23 cellular contexts compared by ENCODE assay signal in the genomic region with DNA sequence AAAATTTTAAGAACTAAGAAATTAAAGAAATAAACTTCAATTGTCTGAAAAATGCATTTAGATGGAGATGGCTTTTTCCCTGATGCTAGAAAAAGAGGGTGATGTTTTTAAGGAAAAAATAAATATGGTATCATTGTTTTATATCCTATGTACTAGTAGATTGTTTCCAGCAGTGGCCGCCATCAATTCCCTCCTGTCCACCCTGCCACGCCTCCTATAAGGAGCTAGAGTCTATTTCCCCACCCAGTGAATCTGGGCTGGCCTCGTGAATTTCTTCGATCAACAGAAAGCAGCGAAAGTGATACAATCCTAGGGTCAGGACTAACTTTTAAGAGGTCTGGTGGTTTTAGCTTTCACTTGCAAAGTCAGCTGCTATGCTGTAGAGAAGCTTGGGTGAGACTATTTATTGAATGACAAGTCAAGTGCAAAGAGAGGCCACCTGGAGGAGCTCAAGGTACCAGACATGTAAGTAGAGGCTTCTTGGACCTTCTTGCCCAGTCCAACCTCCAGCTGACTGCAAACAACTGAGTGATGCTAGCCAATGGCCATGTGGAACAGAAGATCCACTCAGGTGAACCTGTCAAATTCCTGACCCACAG.
A peak's percentile ranks its signal among the peaks of the same experiment; 100 is the strongest.
DNase-seq lines count a peak whose midpoint lies in the region; ATAC-seq and TF ChIP-seq lines count a peak whose summit lies in the region.
"Had no signal": no experiment of that assay in that cellular context is flagged by ENCODE, and none has a peak within 500 bp of the region (broad histone marks: within the 10 kb centered on the region; RNA-seq: fewer than 3 reads in every experiment).

No MANE protein-coding gene starts in this region.

- peak; percentile 14 for DNase-seq in DMS53 (lab: John Stamatoyannopoulos, UW)
- DNase-seq in DMS53 treated with DMSO at 0.1 percent for 48 hours (lab: John Stamatoyannopoulos, UW; ENCODE audit: unreplicated experiment), result no peak
- peak; percentile 36 for DNase-seq in HCT116 (ENCODE audit: low read depth, low spot score)
- peak; percentile 4 for DNase-seq in RPMI7951 (ENCODE audit: low read depth)
- DNase-seq in left kidney (ENCODE audit: low read depth, low spot score), result peak; percentile 55
- DNase-seq in mesothelial cell of epicardium (ENCODE audit: low spot score in 2 of 2, unreplicated experiment in 2 of 2), result no peak
- DNase-seq in left ventricle myocardium superior, result no peak
- DNase-seq: 8988T; activated CD4-positive, alpha-beta T cell treated with anti-CD3 and anti-CD28 coated beads, Interleukin-2, amount 50 U/mL, for 1 hour; activated naive CD4-positive, alpha-beta T cell; activated T-cell treated with anti-CD3 and anti-CD28 coated beads for 4 hours; amygdala; BE2C; caudate nucleus; mesenchymal stem cell; naive thymus-derived CD8-positive, alpha-beta T cell; NCI-H1436 treated with DMSO at 0.1 percent for 48 hours; small intestine; stimulated activated CD4-positive, alpha-beta T cell treated with anti-CD3 and anti-CD28 coated beads, Interleukin-2, amount 100 ng/mL, for 48 hours; upper lobe of left lung had no signal

- no TSS peak for BruUV-seq in HCT116 (replicated peaks; lab: Mats Ljungman, UMichigan)

- H4K20me1 ChIP-seq in HCT116 (ENCODE audit: insufficient read depth), result no peaks in the 10 kb centered on the region

- H3K4me2 ChIP-seq in HCT116 (ENCODE audit: low read length), result peak overlapping the region; percentile 5; the same call in 1 of the 2 replicates

- peaks cover 2% of the 10 kb centered on the region for H3K27me3 Mint-ChIP-seq in mesothelial cell of epicardium (ENCODE audit: low read depth)

- H3K9me3 Mint-ChIP-seq in mesothelial cell of epicardium, result no peaks in the 10 kb centered on the region
- H3K9me3 Mint-ChIP-seq: naive thymus-derived CD8-positive, alpha-beta T cell had no signal

- H3K4me3 Mint-ChIP-seq in mesothelial cell of epicardium, result no peak overlapping the region
- H3K4me3 Mint-ChIP-seq: naive thymus-derived CD8-positive, alpha-beta T cell had no signal

- TF ChIP-seq POLR2A in HCT116 (IDR thresholded peaks at IDR 0.05; ENCODE audit: borderline replicate concordance, extremely low read depth, insufficient read depth, insufficient read length), result no peak

- H3K36me3 Mint-ChIP-seq in mesothelial cell of epicardium, result no peaks in the 10 kb centered on the region
- H3K36me3 Mint-ChIP-seq: naive thymus-derived CD8-positive, alpha-beta T cell had no signal

- POLR2A ChIA-PET in HCT116 (lab: Charles Lee), result interaction anchor here (1.2 to 5.0 kb wide), 4 partner anchors 36 to 84 kb away, joined by 3 to 56 read pairs (median 4); no protein-coding TSS in a partner anchor

- no peaks in the 10 kb centered on the region for H3K4me1 Mint-ChIP-seq in mesothelial cell of epicardium

- H3K79me2 ChIP-seq in HCT116 (ENCODE audit: insufficient read depth, low read length), result no peaks in the 10 kb centered on the region
- H3K79me2 ChIP-seq: parathyroid adenoma had no signal

- H3K9me3 ChIP-seq in HCT116 (ENCODE audit: control insufficient read depth in 1 of 2, insufficient read depth in 1 of 2, low read depth in 1 of 2, low read length in 2 of 2), result no peaks in the 10 kb centered on the region
- H3K9me3 ChIP-seq: BE2C, gastroesophageal sphincter, upper lobe of left lung had no signal

- TF ChIP-seq RAD21 in HCT116 (IDR thresholded peaks at IDR 0.05; ENCODE audit: low read depth), result peak; percentile 50

- no peaks in the 10 kb centered on the region for H3K27me3 ChIP-seq in HCT116 (ENCODE audit: insufficient read depth, low read length)
- H3K27me3 ChIP-seq: BE2C, gastroesophageal sphincter, upper lobe of left lung had no signal

- ATAC-seq in HCT116 (peak; percentile 90), HG02840 (IDR thresholded peaks at IDR 0.05; ENCODE audit: low FRiP score, unreplicated experiment) (no peak), left ventricle myocardium superior (no peak)
- ATAC-seq: gastroesophageal sphincter; naive thymus-derived CD8-positive, alpha-beta T cell had no signal

- 0 out of 4 replicates have a peak, but pooled peaks cover 0 to 3% of the 10 kb centered on the region in 2 experiments for H3K4me1 ChIP-seq in HCT116 (ENCODE audit: control insufficient read depth in 1 of 2, insufficient read depth in 2 of 2, low read length in 2 of 2)
- H3K4me1 ChIP-seq: BE2C, gastroesophageal sphincter, parathyroid adenoma, upper lobe of left lung had no signal

- CTCF ChIA-PET in HCT116 (lab: Charles Lee), result interaction anchor here (1.0 to 2.0 kb wide), 5 partner anchors 9 to 36 kb away, joined by 4 to 9 read pairs (median 6); no protein-coding TSS in a partner anchor

- TF ChIP-seq CTCF in HCT116 (IDR thresholded peaks at IDR 0.05 in 2 of 3, conservative IDR thresholded peaks at IDR 0.05 in 1 of 3; ENCODE audit: borderline replicate concordance in 1 of 3, insufficient read depth in 1 of 3, low read depth in 2 of 3, low read length in 2 of 3) (peak in 2 of 3 experiments; percentile 17 to 44; a peak in 4 of 6 replicates), mesothelial cell of epicardium (IDR thresholded peaks at IDR 0.05; ENCODE audit: unreplicated experiment) (no peak)

- RAD21 ChIA-PET in HCT116 (lab: Charles Lee; ENCODE audit: low non-redundant PET in 1 of 2, low total read pairs in 2 of 2, uncharacterized antibody in 2 of 2, unreplicated experiment in 2 of 2), result interaction anchor here in 1 of 2 experiments (0.9 to 1.0 kb wide), 2 partner anchors 18 to 36 kb away, joined by 3 read pairs; no protein-coding TSS in a partner anchor

- H3K9me2 ChIP-seq in HCT116 (ENCODE audit: insufficient read depth), result no peaks in the 10 kb centered on the region

- peak overlapping the region; percentile 43 for H2AFZ ChIP-seq in HCT116 (ENCODE audit: low read depth, low read length, poor library complexity, severe bottlenecking)
- H2AFZ ChIP-seq: parathyroid adenoma had no signal

- no peak overlapping the region for H3K9ac ChIP-seq in HCT116 (ENCODE audit: low read length)
- H3K9ac ChIP-seq: parathyroid adenoma had no signal

- no peak overlapping the region for H3K27ac Mint-ChIP-seq in mesothelial cell of epicardium
- H3K27ac Mint-ChIP-seq: naive thymus-derived CD8-positive, alpha-beta T cell had no signal

- no peaks in the 10 kb centered on the region for H3K36me3 ChIP-seq in HCT116 (ENCODE audit: control insufficient read depth in 1 of 2, insufficient read depth in 2 of 2, low read length in 2 of 2)
- H3K36me3 ChIP-seq: BE2C, gastroesophageal sphincter, upper lobe of left lung had no signal

- H3K27ac ChIP-seq in HCT116 (ENCODE audit: low read depth, low read length), result no peak overlapping the region
- H3K27ac ChIP-seq: gastroesophageal sphincter, parathyroid adenoma, upper lobe of left lung had no signal

- intact Hi-C loops in HCT116 (cut with micrococcal nuclease) (loop anchor here (2.0 kb wide), 1 partner anchor 36 kb away; no protein-coding TSS in a partner anchor), left ventricle myocardium superior (cut with micrococcal nuclease) (no loop called here)

- H3K4me3 ChIP-seq in HCT116 (replicated peaks in 1 of 2; ENCODE audit: low read depth in 1 of 2, low read length in 2 of 2), result no peak overlapping the region
- H3K4me3 ChIP-seq: gastroesophageal sphincter, upper lobe of left lung had no signal

TF ChIP-seq in HCT116, 20 proteins besides CTCF, POLR2A, EP300 and RAD21 (continues in another document):
- no peak for TF ChIP-seq ZNF274 (IDR thresholded peaks at IDR 0.05; ENCODE audit: low read depth, low read length)
- no peak for TF ChIP-seq EZH2phosphoT487 (IDR thresholded peaks at IDR 0.05; ENCODE audit: borderline replicate concordance)
- TF ChIP-seq, protein P1, sequence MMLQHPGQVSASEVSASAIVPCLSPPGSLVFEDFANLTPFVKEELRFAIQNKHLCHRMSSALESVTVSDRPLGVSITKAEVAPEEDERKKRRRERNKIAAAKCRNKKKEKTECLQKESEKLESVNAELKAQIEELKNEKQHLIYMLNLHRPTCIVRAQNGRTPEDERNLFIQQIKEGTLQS (IDR thresholded peaks at IDR 0.05), result no peak
- no peak for TF ChIP-seq SP1 (IDR thresholded peaks at IDR 0.05; ENCODE audit: low read depth)
- no peak for TF ChIP-seq FOSL1 (IDR thresholded peaks at IDR 0.05; ENCODE audit: low read depth)
- TF ChIP-seq, protein P2, sequence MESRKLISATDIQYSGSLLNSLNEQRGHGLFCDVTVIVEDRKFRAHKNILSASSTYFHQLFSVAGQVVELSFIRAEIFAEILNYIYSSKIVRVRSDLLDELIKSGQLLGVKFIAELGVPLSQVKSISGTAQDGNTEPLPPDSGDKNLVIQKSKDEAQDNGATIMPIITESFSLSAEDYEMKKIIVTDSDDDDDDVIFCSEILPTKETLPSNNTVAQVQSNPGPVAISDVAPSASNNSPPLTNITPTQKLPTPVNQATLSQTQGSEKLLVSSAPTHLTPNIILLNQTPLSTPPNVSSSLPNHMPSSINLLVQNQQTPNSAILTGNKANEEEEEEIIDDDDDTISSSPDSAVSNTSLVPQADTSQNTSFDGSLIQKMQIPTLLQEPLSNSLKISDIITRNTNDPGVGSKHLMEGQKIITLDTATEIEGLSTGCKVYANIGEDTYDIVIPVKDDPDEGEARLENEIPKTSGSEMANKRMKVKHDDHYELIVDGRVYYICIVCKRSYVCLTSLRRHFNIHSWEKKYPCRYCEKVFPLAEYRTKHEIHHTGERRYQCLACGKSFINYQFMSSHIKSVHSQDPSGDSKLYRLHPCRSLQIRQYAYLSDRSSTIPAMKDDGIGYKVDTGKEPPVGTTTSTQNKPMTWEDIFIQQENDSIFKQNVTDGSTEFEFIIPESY (IDR thresholded peaks at IDR 0.05; ENCODE audit: extremely low read depth, insufficient replicate concordance, low read length), result no peak
- TF ChIP-seq EGR1 (IDR thresholded peaks at IDR 0.05; ENCODE audit: low read depth), result no peak

Comparison
In these comparisons a context has a peak if more than half of its experiments do, and no peak if none do; other contexts are left out.
1. DNase-seq: peak in DMS53 (single experiment), HCT116 (single experiment), RPMI7951 (single experiment) and left kidney (single experiment); none in DMS53 treated with DMSO at 0.1 percent for 48 hours (single experiment), mesothelial cell of epicardium (0 of 2) and left ventricle myocardium superior (single experiment).